Comparison of ENCODE assay signal across 23 cellular contexts in the genomic region with DNA sequence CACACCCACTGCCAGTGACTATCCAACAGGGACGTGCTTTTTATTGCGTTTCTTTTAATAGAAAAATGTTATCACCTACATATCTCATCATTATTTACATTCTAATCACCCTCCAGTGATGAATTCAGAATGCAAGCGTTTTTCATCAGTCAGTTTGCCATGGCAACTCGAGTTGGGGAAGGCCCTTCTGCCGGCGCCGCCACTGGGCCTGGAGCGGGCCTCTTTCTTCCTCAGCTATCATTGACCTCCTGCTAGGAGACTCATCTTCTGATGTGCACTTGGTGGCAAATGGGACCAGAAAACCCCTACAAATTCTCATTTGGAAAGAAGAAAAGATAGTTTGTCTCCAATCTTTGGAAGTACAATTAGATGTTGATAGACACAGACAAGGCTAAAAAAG.
A peak's percentile ranks its signal among the peaks of the same experiment; 100 is the strongest.
DNase-seq lines count a peak whose midpoint lies in the region; ATAC-seq lines count a peak whose summit lies in the region.
"Had no signal": no experiment of that assay in that cellular context is flagged by ENCODE, and none has a peak within 500 bp of the region (broad histone marks: within the 10 kb centered on the region; RNA-seq: fewer than 3 reads in every experiment).

No MANE protein-coding gene starts in this region.

- no peak for ATAC-seq in HG03139 (IDR thresholded peaks at IDR 0.05; ENCODE audit: unreplicated experiment)
- ATAC-seq: A549; CD8-positive, alpha-beta T cell had no signal

- DNase-seq in ELF-1 (ENCODE audit: low read depth, low spot score), result peak; percentile 17
- DNase-seq: 8988T; ACHN; AML-193; BE2C; C1 segment of cervical spinal cord; Caco-2; Calu3; CD4-positive, alpha-beta memory T cell; CD4-positive, alpha-beta T cell; CD4-positive, CD25-positive, alpha-beta regulatory T cell; CD8-positive, alpha-beta memory T cell; CD8-positive, alpha-beta T cell; COR-L47; DMS 273 treated with DMSO at 0.1 percent for 48 hours; DMS153; DMS53; DMS79; DMS79 treated with DMSO at 0.1 percent for 48 hours; DND-41; EL had no signal
